ENCODE assay signal across 13 cellular contexts in genomic region chr9:89022902-89023301, GRCh38. TPM values are rescaled to one million over a fixed set of nuclear protein-coding genes. Genes with fewer than 3 reads are reported as not detected.
DNase-seq lines count a peak whose midpoint lies in the region; ATAC-seq and TF ChIP-seq lines count a peak whose summit lies in the region.
"Had no signal": no experiment of that assay in that cellular context is flagged by ENCODE, and none has a peak within 500 bp of the region (broad histone marks: within the 10 kb centered on the region; RNA-seq: fewer than 3 reads in every experiment).

No MANE protein-coding gene starts in this region.

- H3K27ac ChIP-seq in right cardiac atrium (ENCODE audit: low read length) = peak overlapping the region; percentile 82
- peak overlapping the region; percentile 17 to 59 (median 34) for H3K27ac ChIP-seq in sigmoid colon
- H3K27ac ChIP-seq: BLaER1 treated with 17β-estradiol and CSF1 and Interleukin-3, amounts not matched to agents 10 nM and 100 nM; HL-60 had no signal

- no peak for TF ChIP-seq EP300 in sigmoid colon (IDR thresholded peaks at IDR 0.05)

- H3K9me3 ChIP-seq in right cardiac atrium (ENCODE audit: control insufficient read depth, low read length) = no peaks in the 10 kb centered on the region
- no peaks in the 10 kb centered on the region for H3K9me3 ChIP-seq in sigmoid colon

- in situ Hi-C loops in astrocyte of the spinal cord (cut with HindIII; ENCODE audit: low sequenced_read_pairs) = no loop called here

- DNase-seq in EL (peak; percentile 33), astrocyte of the spinal cord (ENCODE audit: low read depth, low spot score) (peak; percentile 69), right cardiac atrium (peak; percentile 63 to 78 (median 73)), sigmoid colon (no peak), NCI-H748 (lab: John Stamatoyannopoulos, UW; ENCODE audit: unreplicated experiment) (no peak), posterior cingulate gyrus (no peak), NOMO-1 (lab: John Stamatoyannopoulos, UW; ENCODE audit: unreplicated experiment in 2 of 2) (no peak)
- DNase-seq: NCI-H1105 treated with DMSO at 0.1 percent for 48 hours; stimulated activated CD8-positive, alpha-beta memory T cell treated with anti-CD3 and anti-CD28 coated beads, Interleukin-4, amount 100 ng/mL, for 48 hours; T-helper 17 cell had no signal

- no peak overlapping the region for H3K4me3 ChIP-seq in astrocyte of the spinal cord (ENCODE audit: low read depth, low read length)
- no peak overlapping the region for H3K4me3 ChIP-seq in right cardiac atrium (ENCODE audit: low read length)
- no peak overlapping the region for H3K4me3 ChIP-seq in sigmoid colon
- H3K4me3 ChIP-seq: BLaER1 treated with 17β-estradiol and CSF1 and Interleukin-3, amounts not matched to agents 10 nM and 100 nM had no signal

- ATAC-seq in right cardiac atrium (peak; percentile 64 to 84), HG03342 (IDR thresholded peaks at IDR 0.05; ENCODE audit: unreplicated experiment) (no peak)
- ATAC-seq: T-helper 17 cell had no signal

- H3K36me3 ChIP-seq in sigmoid colon = no peaks in the 10 kb centered on the region
- H3K36me3 ChIP-seq: BLaER1 treated with 17β-estradiol and CSF1 and Interleukin-3, amounts not matched to agents 10 nM and 100 nM had no signal

- intact Hi-C loops in right cardiac atrium (cut with DNase I) (no loop called here), sigmoid colon (cut with DNase I) (no loop called here), posterior cingulate gyrus (cut with DNase I) (no loop called here)

- H3K27me3 ChIP-seq in right cardiac atrium (ENCODE audit: control insufficient read depth, insufficient read depth) (no peaks in the 10 kb centered on the region), sigmoid colon (no peaks in the 10 kb centered on the region)
- H3K27me3 ChIP-seq: BLaER1 treated with 17β-estradiol and CSF1 and Interleukin-3, amounts not matched to agents 10 nM and 100 nM had no signal

- 32% methylated on average over 2 of the region's 2 CpGs for WGBS in right cardiac atrium
- 75 to 79% methylated on average over 2 of the region's 2 CpGs for WGBS in sigmoid colon, 2 donors

- H3K4me1 ChIP-seq in right cardiac atrium (ENCODE audit: control insufficient read depth, insufficient read depth, low read length) (peaks cover 11% of the 10 kb centered on the region), sigmoid colon (peaks cover 0 to 29% (median 28%) of the 10 kb centered on the region in 4 donors)

- no peak for TF ChIP-seq POLR2A in sigmoid colon (IDR thresholded peaks at IDR 0.05)

- TF ChIP-seq CTCF in astrocyte of the spinal cord (IDR thresholded peaks at IDR 0.05; ENCODE audit: low read depth, low read length) (no peak), sigmoid colon (IDR thresholded peaks at IDR 0.05) (no peak)

RNA-seq across cellular contexts. Expression of gene S1PR3, which starts 31.6 kb away (rescaled TPM):
- total RNA-seq in right cardiac atrium (10 to 100 TPM; 37.2 to 51.6 (median 38.3) TPM), sigmoid colon (10 to 100 TPM; 10.4 to 33.0 (median 16.8) TPM)
- polyA plus RNA-seq in right cardiac atrium (24.9 TPM), sigmoid colon (1 to 10 TPM in 2 of 3 donors, under 1 TPM in 1; 0.23 to 7.8 (median 2.4) TPM)

Comparison
In these comparisons a context has a peak if more than half of its experiments do, and no peak if none do; other contexts are left out.
1. DNase-seq: peak in EL (single experiment), astrocyte of the spinal cord (single experiment) and right cardiac atrium (3 of 3); none in sigmoid colon (single experiment), NCI-H748 (single experiment), posterior cingulate gyrus (0 of 10) and NOMO-1 (0 of 2).